8 cellular contexts compared by ENCODE assay signal in the genomic region with DNA sequence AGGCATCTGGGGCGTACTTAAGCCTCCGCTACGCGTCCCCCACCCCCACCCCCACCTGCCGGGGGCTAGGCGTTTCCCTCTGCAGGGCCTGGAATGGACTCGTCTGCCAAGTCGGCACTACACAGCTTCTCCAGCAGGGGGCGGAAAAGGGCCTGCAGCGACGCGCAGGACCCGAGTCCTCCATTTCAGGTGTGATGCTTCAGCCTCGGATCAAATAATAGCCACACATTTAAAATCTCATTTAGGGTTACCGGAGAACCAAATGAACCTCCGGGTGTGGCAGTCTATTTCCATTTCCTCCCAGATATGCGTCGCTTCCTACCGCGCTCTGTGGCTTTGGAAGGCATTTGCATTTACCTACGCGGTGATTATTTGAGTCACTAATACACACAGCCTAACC. TPM values are rescaled to one million over a fixed set of nuclear protein-coding genes. Genes with fewer than 3 reads are reported as not detected.
DNase-seq lines count a peak whose midpoint lies in the region; ATAC-seq lines count a peak whose summit lies in the region.

No MANE protein-coding gene starts in this region.

- DNase-seq in DMS53 treated with DMSO at 0.1 percent for 48 hours (lab: John Stamatoyannopoulos, UW; ENCODE audit: unreplicated experiment) (peak; percentile 17), cerebellar cortex (ENCODE audit: low spot score) (peak; percentile 3), lung microvascular endothelial cell (ENCODE audit: low read depth in 2 of 2) (peak; percentile 21 to 57), cortex of kidney (lab: John Stamatoyannopoulos, UW) (no peak)
- peak; percentile 71 for DNase-seq in activated CD4-positive, CD25-positive, alpha-beta regulatory T cell treated with anti-CD3 and anti-CD28 coated beads, Interleukin-2, amount 50 U/mL, for 72 hours

- peaks cover 2 to 10% (median 8%) of the 10 kb centered on the region in 3 donors for H3K4me1 Mint-ChIP-seq in IgD-negative memory B cell
- H3K4me1 Mint-ChIP-seq in stimulated activated memory B cell treated with anti-CD40 and anti-IgM and Interleukin-4, amounts not matched to agents 10 μg/mL and 1 μg/mL and 100 μg/mL, for 72 hours, result peaks cover 22% of the 10 kb centered on the region

- H3K27me3 Mint-ChIP-seq in IgD-negative memory B cell, result peaks cover 16% of the 10 kb centered on the region
- peaks cover 11% of the 10 kb centered on the region for H3K27me3 Mint-ChIP-seq in stimulated activated memory B cell treated with anti-CD40 and anti-IgM and Interleukin-4, amounts not matched to agents 10 μg/mL and 1 μg/mL and 100 μg/mL, for 72 hours

- peaks cover 0 to 1% (median 0%) of the 10 kb centered on the region in 3 donors for H3K9me3 Mint-ChIP-seq in IgD-negative memory B cell
- H3K9me3 Mint-ChIP-seq in stimulated activated memory B cell treated with anti-CD40 and anti-IgM and Interleukin-4, amounts not matched to agents 10 μg/mL and 1 μg/mL and 100 μg/mL, for 72 hours, result no peaks in the 10 kb centered on the region

- no peaks in the 10 kb centered on the region for H3K36me3 Mint-ChIP-seq in IgD-negative memory B cell
- H3K36me3 Mint-ChIP-seq in stimulated activated memory B cell treated with anti-CD40 and anti-IgM and Interleukin-4, amounts not matched to agents 10 μg/mL and 1 μg/mL and 100 μg/mL, for 72 hours, result no peaks in the 10 kb centered on the region

- peak overlapping the region in 1 of 3 donors; percentile 6 for H3K27ac Mint-ChIP-seq in IgD-negative memory B cell
- no peak overlapping the region for H3K27ac Mint-ChIP-seq in stimulated activated memory B cell treated with anti-CD40 and anti-IgM and Interleukin-4, amounts not matched to agents 10 μg/mL and 1 μg/mL and 100 μg/mL, for 72 hours

- peak; percentile 71 for ATAC-seq in GM21390 (IDR thresholded peaks at IDR 0.05; ENCODE audit: unreplicated experiment)
- peak; percentile 62 for ATAC-seq in stimulated activated memory B cell treated with anti-CD40 and anti-IgM and Interleukin-4, amounts not matched to agents 10 μg/mL and 1 μg/mL and 100 μg/mL, for 72 hours

- H3K4me3 Mint-ChIP-seq in IgD-negative memory B cell, result peak overlapping the region in 3 of 4 donors; percentile 44 to 84 (median 78)
- H3K4me3 Mint-ChIP-seq in stimulated activated memory B cell treated with anti-CD40 and anti-IgM and Interleukin-4, amounts not matched to agents 10 μg/mL and 1 μg/mL and 100 μg/mL, for 72 hours, result peak overlapping the region; percentile 29

RNA-seq across cellular contexts. Expression of a gene that starts 2.9 kb away (rescaled TPM):
- polyA plus RNA-seq in IgD-negative memory B cell, result 0.19 TPM
- total RNA-seq in lung microvascular endothelial cell, result 0.65 and 2.2 TPM in 2 replicates
